Comparison of ENCODE assay signal across 30 cellular contexts in genomic region chr6:69362209-69362608, GRCh38.
A peak's percentile ranks its signal among the peaks of the same experiment; 100 is the strongest.
DNase-seq lines count a peak whose midpoint lies in the region; ATAC-seq and TF ChIP-seq lines count a peak whose summit lies in the region.
"Had no signal": no experiment of that assay in that cellular context is flagged by ENCODE, and none has a peak within 500 bp of the region (broad histone marks: within the 10 kb centered on the region; RNA-seq: fewer than 3 reads in every experiment).

No MANE protein-coding gene starts in this region.

- TF ChIP-seq CTCF in right atrium auricular region (IDR thresholded peaks at IDR 0.05), result no peak

- H3K4me3 ChIP-seq in right atrium auricular region (no peak overlapping the region), right cardiac atrium (ENCODE audit: low read length) (no peak overlapping the region)
- H3K4me3 ChIP-seq: A549; BLaER1; BLaER1 treated with 17β-estradiol and CSF1 and Interleukin-3, amounts not matched to agents 10 nM and 100 nM had no signal

- H3K4me1 ChIP-seq in right atrium auricular region (no peaks in the 10 kb centered on the region), right cardiac atrium (ENCODE audit: control insufficient read depth, insufficient read depth, low read length) (no peaks in the 10 kb centered on the region)
- H3K4me1 ChIP-seq: A549; BLaER1; BLaER1 treated with 17β-estradiol and CSF1 and Interleukin-3, amounts not matched to agents 10 nM and 100 nM; Caco-2 had no signal

- no peaks in the 10 kb centered on the region for H3K9me3 ChIP-seq in right atrium auricular region
- no peaks in the 10 kb centered on the region for H3K9me3 ChIP-seq in right cardiac atrium (ENCODE audit: control insufficient read depth, low read length)
- H3K9me3 ChIP-seq: A549; BE2C; BLaER1; BLaER1 treated with 17β-estradiol and CSF1 and Interleukin-3, amounts not matched to agents 10 nM and 100 nM; Caco-2 had no signal

- H3K36me3 ChIP-seq in right atrium auricular region, result no peaks in the 10 kb centered on the region
- H3K36me3 ChIP-seq: BLaER1; BLaER1 treated with 17β-estradiol and CSF1 and Interleukin-3, amounts not matched to agents 10 nM and 100 nM had no signal

- intact Hi-C loops in Right ventricle myocardium superior (cut with DNase I), result no loop called here
- intact Hi-C loops in left ventricle myocardium superior (cut with micrococcal nuclease), result no loop called here
- intact Hi-C loops in right cardiac atrium (cut with DNase I), result no loop called here

- DNase-seq in Right ventricle myocardium superior (no peak), right atrium auricular region (ENCODE audit: low spot score) (no peak), left ventricle myocardium superior (no peak), right cardiac atrium (no peak), NCI-H69 (lab: John Stamatoyannopoulos, UW) (peak; percentile 3), DMS153 (lab: John Stamatoyannopoulos, UW) (no peak)
- DNase-seq: 8988T; ACHN; AML-193; BE2C; C1 segment of cervical spinal cord; Caco-2; Calu3; CD4-positive, alpha-beta memory T cell; CD4-positive, alpha-beta T cell; CD4-positive, CD25-positive, alpha-beta regulatory T cell; CD8-positive, alpha-beta memory T cell; CD8-positive, alpha-beta T cell; COR-L47; DMS 273 treated with DMSO at 0.1 percent for 48 hours; DMS53; DMS79; DMS79 treated with DMSO at 0.1 percent for 48 hours; DND-41; EL had no signal

- H3K27me3 ChIP-seq in right atrium auricular region, result no peaks in the 10 kb centered on the region
- no peaks in the 10 kb centered on the region for H3K27me3 ChIP-seq in right cardiac atrium (ENCODE audit: control insufficient read depth, insufficient read depth)
- H3K27me3 ChIP-seq: BE2C; BLaER1; BLaER1 treated with 17β-estradiol and CSF1 and Interleukin-3, amounts not matched to agents 10 nM and 100 nM had no signal

- no peak overlapping the region for H3K27ac ChIP-seq in right atrium auricular region
- no peak overlapping the region for H3K27ac ChIP-seq in right cardiac atrium (ENCODE audit: low read length)
- H3K27ac ChIP-seq: 22Rv1; A549; BLaER1; BLaER1 treated with 17β-estradiol and CSF1 and Interleukin-3, amounts not matched to agents 10 nM and 100 nM; C4-2B had no signal

- peak; percentile 56 for ATAC-seq in Right ventricle myocardium superior (ENCODE audit: poor library complexity)
- ATAC-seq in left ventricle myocardium superior, result peak; percentile 45
- no peak for ATAC-seq in right cardiac atrium
- ATAC-seq: A549; CD8-positive, alpha-beta T cell had no signal

- WGBS in right cardiac atrium, result 83% methylated on average over 3 of the region's 3 CpGs

Comparison
In these comparisons a context has a peak if more than half of its experiments do, and no peak if none do; other contexts are left out.
1. ATAC-seq: peak in Right ventricle myocardium superior (single experiment) and left ventricle myocardium superior (single experiment); none in right cardiac atrium (0 of 2).